Comparison of ENCODE assay signal across 1 cellular context in the genomic region with DNA sequence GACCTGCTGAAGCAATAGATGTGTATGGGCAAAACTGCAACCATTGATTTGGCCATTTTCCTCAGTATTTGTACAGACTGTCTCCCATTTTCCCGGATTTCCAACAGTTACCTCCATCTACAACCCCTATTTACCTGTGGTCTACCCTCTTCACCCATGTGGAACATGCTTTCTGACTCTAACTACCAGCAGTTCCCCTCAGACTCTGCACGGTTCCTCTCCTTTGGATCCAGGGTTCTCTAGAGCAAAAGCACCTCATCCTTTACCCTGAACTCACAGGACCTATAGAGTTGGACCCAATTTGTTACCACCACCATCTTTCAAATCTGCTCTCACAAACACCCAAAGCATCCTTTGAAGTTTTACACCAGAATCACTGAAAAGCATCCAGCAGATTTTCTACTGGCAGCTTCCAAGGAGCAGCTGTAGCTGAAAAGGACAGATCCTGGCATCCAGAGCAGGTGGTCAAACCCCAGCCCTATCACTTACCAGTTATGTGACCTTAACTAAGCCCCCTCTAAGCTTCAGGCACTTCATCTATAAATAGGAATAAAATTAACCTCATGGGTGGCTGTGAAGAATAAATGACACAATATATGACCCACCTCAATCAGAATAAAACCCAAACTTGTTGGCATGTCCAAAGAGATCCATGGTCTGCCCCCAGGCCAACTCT.
TF ChIP-seq lines count a peak whose summit lies in the region.

No MANE protein-coding gene starts in this region.

TF ChIP-seq in GM12891, 5 proteins besides CTCF, POLR2A, EP300 and RAD21:
- peak; percentile 56 for TF ChIP-seq POLR2AphosphoS5 (IDR thresholded peaks at IDR 0.05; ENCODE audit: low read depth, low read length)
- TF ChIP-seq SPI1 (IDR thresholded peaks at IDR 0.05; ENCODE audit: low read depth, low read length): no peak
